In genomic region chr2:48551548-48551947, GRCh38 we compare ENCODE assay signal across 20 cellular contexts. TPM values are rescaled to one million over a fixed set of nuclear protein-coding genes. Genes with fewer than 3 reads are reported as not detected.
DNase-seq lines count a peak whose midpoint lies in the region; ATAC-seq, FAIRE-seq and TF ChIP-seq lines count a peak whose summit lies in the region.
"Had no signal": no experiment of that assay in that cellular context is flagged by ENCODE, and none has a peak within 500 bp of the region (broad histone marks: within the 10 kb centered on the region; RNA-seq: fewer than 3 reads in every experiment).

No MANE protein-coding gene starts in this region.

- no peak for FAIRE-seq in D721Med (lab: Jason Lieb, UNC)

- no peaks in the 10 kb centered on the region for H3K27me3 ChIP-seq in MG63
- H3K27me3 ChIP-seq in mammary epithelial cell (ENCODE audit: insufficient read depth, low read length), result no peaks in the 10 kb centered on the region
- no peaks in the 10 kb centered on the region for H3K27me3 ChIP-seq in sigmoid colon

- no peak for TF ChIP-seq EP300 in sigmoid colon (IDR thresholded peaks at IDR 0.05)

- H2AFZ ChIP-seq in mammary epithelial cell (ENCODE audit: low read depth, low read length), result peak overlapping the region; percentile 36

- CTCF ChIA-PET in mammary epithelial cell (lab: Charles Lee; ENCODE audit: low non-redundant PET), result no interaction called here

- no peaks in the 10 kb centered on the region for H3K9me3 ChIP-seq in MG63
- no peaks in the 10 kb centered on the region for H3K9me3 ChIP-seq in mammary epithelial cell (replicated peaks; ENCODE audit: insufficient read depth, low read length)
- no peaks in the 10 kb centered on the region for H3K9me3 ChIP-seq in sigmoid colon

- 16% methylated on average over 4 of the region's 4 CpGs for WGBS in mammary epithelial cell (ENCODE audit: low coverage, missing lambda C conversion rate)
- WGBS in sigmoid colon, 2 donors, result 92 to 94% methylated on average over 4 of the region's 4 CpGs

- H3K36me3 ChIP-seq in MG63 (no peaks in the 10 kb centered on the region), mammary epithelial cell (ENCODE audit: insufficient read depth, low read length) (no peaks in the 10 kb centered on the region), sigmoid colon (peaks cover 0 to 5% (median 0%) of the 10 kb centered on the region in 4 donors)

- H4K20me1 ChIP-seq in mammary epithelial cell (ENCODE audit: insufficient read depth, low read length), result no peaks in the 10 kb centered on the region

- no peak for TF ChIP-seq POLR2A in sigmoid colon (IDR thresholded peaks at IDR 0.05)

- H3K4me2 ChIP-seq in mammary epithelial cell (ENCODE audit: insufficient read depth, low read depth, low read length), result no peak overlapping the region

- DNase-seq in MG63, result peak; percentile 82
- peak; percentile 28 for DNase-seq in mammary epithelial cell
- DNase-seq in fibroblast of the aortic adventitia (ENCODE audit: low read depth), result peak; percentile 58
- no peak for DNase-seq in sigmoid colon
- DNase-seq in SK-N-DZ (ENCODE audit: low spot score), result no peak
- no peak for DNase-seq in D721Med (ENCODE audit: insufficient read length, low spot score)
- DNase-seq: CD4-positive, CD25-positive, alpha-beta regulatory T cell; DND-41; GF-D8; GOT3; KBM-7; MM.1S; NCI-H1105; NCI-H1694 treated with DMSO at 0.1 percent for 48 hours; NCI-H446 treated with DMSO at 0.1 percent for 48 hours; NCI-H748 treated with DMSO at 0.1 percent for 48 hours; Right ventricle myocardium superior had no signal

- peaks cover 7% of the 10 kb centered on the region for H3K4me1 ChIP-seq in mammary epithelial cell (ENCODE audit: insufficient read depth, low read length)
- peaks cover 0 to 79% (median 73%) of the 10 kb centered on the region in 4 donors for H3K4me1 ChIP-seq in sigmoid colon

- intact Hi-C loops in mammary epithelial cell (cut with micrococcal nuclease) (no loop called here), sigmoid colon (cut with DNase I) (no loop called here)

- H3K27ac ChIP-seq in mammary epithelial cell (ENCODE audit: insufficient read depth, low read depth, low read length), result no peak overlapping the region
- peak overlapping the region in 3 of 4 donors; percentile 25 to 77 (median 54) for H3K27ac ChIP-seq in sigmoid colon
- H3K27ac ChIP-seq: HL-60 had no signal

- in situ Hi-C loops in mammary epithelial cell (cut with MboI; ENCODE audit: low sequenced_read_pairs in 2 of 2), result no loop called here

- H3K9ac ChIP-seq in mammary epithelial cell (ENCODE audit: insufficient read depth, low read length), result no peak overlapping the region

- no peak overlapping the region for H3K4me3 ChIP-seq in MG63
- no peak overlapping the region for H3K4me3 ChIP-seq in mammary epithelial cell (replicated peaks in 1 of 3; ENCODE audit: insufficient read depth in 1 of 3, low read depth in 2 of 3, low read length in 3 of 3)
- no peak overlapping the region for H3K4me3 ChIP-seq in fibroblast of the aortic adventitia (ENCODE audit: low read depth, low read length)
- H3K4me3 ChIP-seq in sigmoid colon, result no peak overlapping the region

- dilution Hi-C loops in mammary epithelial cell (cut with HindIII; ENCODE audit: low sequenced_read_pairs), result no loop called here

- ATAC-seq in HG03439 (IDR thresholded peaks at IDR 0.05; ENCODE audit: unreplicated experiment), result no peak
- ATAC-seq: Panc1 had no signal

- H3K79me2 ChIP-seq in mammary epithelial cell (ENCODE audit: insufficient read depth, low read length), result no peaks in the 10 kb centered on the region

- TF ChIP-seq CTCF in mammary epithelial cell (conservative IDR thresholded peaks at IDR 0.05 in 1 of 2, IDR thresholded peaks at IDR 0.05 in 1 of 2; ENCODE audit: extremely low read depth in 1 of 2, insufficient read depth in 1 of 2, low read depth in 1 of 2, low read length in 2 of 2) (no peak), fibroblast of the aortic adventitia (IDR thresholded peaks at IDR 0.05; ENCODE audit: insufficient read depth, low read length) (no peak), sigmoid colon (IDR thresholded peaks at IDR 0.05) (no peak), D721Med (IDR thresholded peaks at IDR 0.05; ENCODE audit: insufficient read depth, missing control alignments) (no peak)

- BruUV-seq in mammary epithelial cell (replicated peaks; lab: Mats Ljungman, UMichigan), result no TSS peak

RNA-seq across cellular contexts. Expression of gene STON1, which starts 21.6 kb away (rescaled TPM):
- 1.7 and 2.2 TPM in 2 replicates for total RNA-seq in MG63 (2014; rRNA removed; shearing (Covaris generic); ENCODE audit: low replicate concordance)
- total RNA-seq in mammary epithelial cell (1 to 10 TPM in 1 of 2 donors, under 1 TPM in 1; 0.47 to 2.5 TPM), fibroblast of the aortic adventitia (ENCODE audit: low replicate concordance) (24.6 and 79.9 TPM in 2 replicates), sigmoid colon (100 to 1,000 TPM; 121 to 218 (median 188) TPM)
- polyA plus RNA-seq in mammary epithelial cell (0.23 TPM), sigmoid colon (1 to 10 TPM; 1.8 to 6.1 (median 1.8) TPM)
- 0.57 TPM for polyA minus RNA-seq in mammary epithelial cell
- 2.0 and 2.6 TPM in 2 replicates for polyA plus RNA-seq in SK-N-DZ (2014; cell fraction: cytosol; rRNA removed)
- 2.5 and 3.5 TPM in 2 replicates for polyA plus RNA-seq in SK-N-DZ (2014; cell fraction: nucleus; rRNA removed)

Comparison
In these comparisons a context has a peak if more than half of its experiments do, and no peak if none do; other contexts are left out.
1. DNase-seq: peak in MG63 (single experiment), mammary epithelial cell (single experiment) and fibroblast of the aortic adventitia (single experiment); none in sigmoid colon (single experiment), SK-N-DZ (single experiment) and D721Med (single experiment).